ENCODE assay signal across 8 cellular contexts in genomic region chr7:124155400-124156022, GRCh38.
A peak's percentile ranks its signal among the peaks of the same experiment; 100 is the strongest.
DNase-seq lines count a peak whose midpoint lies in the region; ATAC-seq, FAIRE-seq and TF ChIP-seq lines count a peak whose summit lies in the region.
"Had no signal": no experiment of that assay in that cellular context is flagged by ENCODE, and none has a peak within 500 bp of the region (broad histone marks: within the 10 kb centered on the region; RNA-seq: fewer than 3 reads in every experiment).

No MANE protein-coding gene starts in this region.

- H3K4me3 ChIP-seq in endothelial cell of umbilical vein (replicated peaks in 1 of 3; ENCODE audit: insufficient read depth in 1 of 3, low read depth in 1 of 3, low read length in 3 of 3) (no peak overlapping the region), smooth muscle cell (no peak overlapping the region), ovary (no peak overlapping the region)

- H3K27me3 ChIP-seq in endothelial cell of umbilical vein (ENCODE audit: control insufficient read depth in 2 of 2, insufficient read depth in 2 of 2, low read length in 2 of 2) (no peaks in the 10 kb centered on the region), smooth muscle cell (ENCODE audit: low read depth) (no peaks in the 10 kb centered on the region), ovary (no peaks in the 10 kb centered on the region)

- intact Hi-C loops in endothelial cell of umbilical vein (cut with micrococcal nuclease): loop anchor here (1.0 kb wide), 3 partner anchors 630 to 701 kb away; no protein-coding TSS in a partner anchor
- intact Hi-C loops in ovary (cut with DNase I): no loop called here

- H2AFZ ChIP-seq in endothelial cell of umbilical vein (ENCODE audit: low read depth, low read length): no peak overlapping the region
- H2AFZ ChIP-seq in smooth muscle cell (ENCODE audit: low read depth): no peak overlapping the region

- no peaks in the 10 kb centered on the region for H3K9me1 ChIP-seq in endothelial cell of umbilical vein (replicated peaks; ENCODE audit: control insufficient read depth, extremely low read depth, insufficient read depth, low read length)

- CTCF ChIA-PET in endothelial cell of umbilical vein (lab: Charles Lee): interaction anchor here (0.6 to 5.2 kb wide), 19 partner anchors 8 to 722 kb away, joined by 3 to 80 read pairs (median 3); partner anchors contain the start of gene GPR37

- TF ChIP-seq CTCF in GM13977 (IDR thresholded peaks at IDR 0.05; ENCODE audit: extremely low read depth, insufficient read depth, missing control alignments) (peak; percentile 50), endothelial cell of umbilical vein (IDR thresholded peaks at IDR 0.05; ENCODE audit: extremely low read depth in 1 of 2, insufficient read depth in 1 of 2, low read depth in 1 of 2, low read length in 2 of 2) (peak; percentile 35 to 46), smooth muscle cell (IDR thresholded peaks at IDR 0.05; ENCODE audit: borderline replicate concordance, insufficient read depth, poor library complexity, severe bottlenecking) (peak; percentile 55), ovary (IDR thresholded peaks at IDR 0.05) (no peak)

- H3K27ac ChIP-seq in endothelial cell of umbilical vein (ENCODE audit: insufficient read depth, low read depth, low read length) (no peak overlapping the region), smooth muscle cell (ENCODE audit: low read depth) (no peak overlapping the region), ovary (no peak overlapping the region)

- POLR2A ChIA-PET in endothelial cell of umbilical vein (lab: Charles Lee): no interaction called here

- in situ Hi-C loops in GM13977 (cut with MboI; ENCODE audit: low pct_unique_long_range_greater_than_20kb, low sequenced_read_pairs, unreplicated experiment): loop anchor here (25.0 kb wide), 1 partner anchor 632 kb away; no protein-coding TSS in a partner anchor

- dilution Hi-C loops in endothelial cell of umbilical vein (cut with MboI; ENCODE audit: extremely low pct_ligation_motif_present, low sequenced_read_pairs): no loop called here

- H3K4me1 ChIP-seq in endothelial cell of umbilical vein (ENCODE audit: control insufficient read depth, extremely low read depth, insufficient read depth, low read length) (peaks cover 21% of the 10 kb centered on the region), smooth muscle cell (ENCODE audit: low read depth) (no peaks in the 10 kb centered on the region), ovary (ENCODE audit: insufficient read depth) (no peaks in the 10 kb centered on the region)

- peak; percentile 58 for ATAC-seq in HG03060 (IDR thresholded peaks at IDR 0.05; ENCODE audit: low read depth, unreplicated experiment)

- H3K4me2 ChIP-seq in endothelial cell of umbilical vein (ENCODE audit: insufficient read depth, low read length) (no peak overlapping the region), smooth muscle cell (no peak overlapping the region)

- TF ChIP-seq EP300 in ovary (IDR thresholded peaks at IDR 0.05): no peak

- H3K79me2 ChIP-seq in endothelial cell of umbilical vein (ENCODE audit: control insufficient read depth, insufficient read depth, low read length) (no peaks in the 10 kb centered on the region), smooth muscle cell (ENCODE audit: low read depth) (no peaks in the 10 kb centered on the region)

- no peak overlapping the region for H3K9ac ChIP-seq in endothelial cell of umbilical vein (replicated peaks; ENCODE audit: extremely low read depth, insufficient read depth, low read length)
- no peak overlapping the region for H3K9ac ChIP-seq in smooth muscle cell (ENCODE audit: low read depth)

- no TSS peak for BruUV-seq in endothelial cell of umbilical vein (replicated peaks; lab: Mats Ljungman, UMichigan)

- H4K20me1 ChIP-seq in endothelial cell of umbilical vein (replicated peaks; ENCODE audit: control insufficient read depth, extremely low read depth, insufficient read depth, low read length) (no peaks in the 10 kb centered on the region), smooth muscle cell (ENCODE audit: low read depth) (no peaks in the 10 kb centered on the region)

- 65% methylated on average over 3 of the region's 3 CpGs for WGBS in smooth muscle cell (ENCODE audit: low lambda C conversion rate)
- 31 to 44% (median 36%) methylated on average over 3 of the region's 3 CpGs for WGBS in ovary, 3 donors

- H3K36me3 ChIP-seq in endothelial cell of umbilical vein (ENCODE audit: control insufficient read depth in 2 of 2, extremely low read depth in 1 of 2, insufficient read depth in 2 of 2, low read length in 2 of 2) (no peaks in the 10 kb centered on the region), smooth muscle cell (ENCODE audit: low read depth) (no peaks in the 10 kb centered on the region), ovary (no peaks in the 10 kb centered on the region)

- H3F3A ChIP-seq in smooth muscle cell (ENCODE audit: low read depth): no peaks in the 10 kb centered on the region

- H3K9me3 ChIP-seq in endothelial cell of umbilical vein (replicated peaks; ENCODE audit: control insufficient read depth, insufficient read depth, low read length) (no peaks in the 10 kb centered on the region), smooth muscle cell (replicated peaks; ENCODE audit: low read depth) (no peaks in the 10 kb centered on the region), ovary (no peaks in the 10 kb centered on the region)

- DNase-seq in GM13977 (ENCODE audit: low spot score) (peak; percentile 6), NCI-H774 (lab: John Stamatoyannopoulos, UW) (peak; percentile 20), endothelial cell of umbilical vein (ENCODE audit: low read depth, low spot score) (peak; percentile 44), smooth muscle cell (lab: John Stamatoyannopoulos, UW; ENCODE audit: unreplicated experiment) (no peak), ovary (no peak), GOT3 (lab: John Stamatoyannopoulos, UW) (no peak)
- DNase-seq: naive B cell had no signal

- TF ChIP-seq POLR2A in endothelial cell of umbilical vein (IDR thresholded peaks at IDR 0.05; ENCODE audit: low read depth, low read length) (no peak), ovary (IDR thresholded peaks at IDR 0.05) (no peak)

- peak; percentile 73 for FAIRE-seq in endothelial cell of umbilical vein (lab: Jason Lieb, UNC)

TF ChIP-seq in endothelial cell of umbilical vein, 7 proteins besides CTCF, POLR2A, EP300 and RAD21:
- no peak for TF ChIP-seq GATA2 (IDR thresholded peaks at IDR 0.05; ENCODE audit: insufficient read depth, insufficient read length, low read depth, low read length)
- no peak for TF ChIP-seq JUN (IDR thresholded peaks at IDR 0.05; ENCODE audit: borderline replicate concordance, insufficient read depth, insufficient read length, low read depth)
- TF ChIP-seq MYC (IDR thresholded peaks at IDR 0.05; ENCODE audit: low read depth, low read length): no peak
- no peak for TF ChIP-seq EZH2 (IDR thresholded peaks at IDR 0.05; ENCODE audit: borderline replicate concordance, low read depth, low read length, severe bottlenecking)
- no peak for TF ChIP-seq FOS (IDR thresholded peaks at IDR 0.05; ENCODE audit: borderline replicate concordance, insufficient read depth, low read length)
- TF ChIP-seq, protein P1, sequence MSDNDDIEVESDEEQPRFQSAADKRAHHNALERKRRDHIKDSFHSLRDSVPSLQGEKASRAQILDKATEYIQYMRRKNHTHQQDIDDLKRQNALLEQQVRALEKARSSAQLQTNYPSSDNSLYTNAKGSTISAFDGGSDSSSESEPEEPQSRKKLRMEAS (IDR thresholded peaks at IDR 0.05; ENCODE audit: insufficient read depth, insufficient read length): no peak
- no peak for TF ChIP-seq POLR2AphosphoS5 (IDR thresholded peaks at IDR 0.05; ENCODE audit: insufficient read depth, low read depth, low read length)

Comparison
In these comparisons a context has a peak if more than half of its experiments do, and no peak if none do; other contexts are left out.
1. DNase-seq: peak in GM13977 (single experiment), NCI-H774 (single experiment) and endothelial cell of umbilical vein (single experiment); none in smooth muscle cell (single experiment), ovary (0 of 5) and GOT3 (single experiment).
2. CTCF ChIP-seq: peak in GM13977 (single experiment), endothelial cell of umbilical vein (2 of 2) and smooth muscle cell (single experiment); none in ovary (0 of 3).